13 cellular contexts compared by ENCODE assay signal in genomic region chr1:177255411-177255810, GRCh38.
A peak's percentile ranks its signal among the peaks of the same experiment; 100 is the strongest.
DNase-seq lines count a peak whose midpoint lies in the region; ATAC-seq, FAIRE-seq and TF ChIP-seq lines count a peak whose summit lies in the region.
"Had no signal": no experiment of that assay in that cellular context is flagged by ENCODE, and none has a peak within 500 bp of the region (broad histone marks: within the 10 kb centered on the region; RNA-seq: fewer than 3 reads in every experiment).

No MANE protein-coding gene starts in this region.

- TF ChIP-seq CTCF in H1 (IDR thresholded peaks at IDR 0.05; ENCODE audit: control extremely low read depth in 1 of 3, insufficient read depth in 1 of 3, low read depth in 1 of 3, low read length in 3 of 3) (no peak), omental fat pad (IDR thresholded peaks at IDR 0.05) (no peak)

- no peaks in the 10 kb centered on the region for H3K23me2 ChIP-seq in H1 (ENCODE audit: low read depth, low read length)

- peak overlapping the region; percentile 41; the same call in 1 of the 2 replicates for H2AFZ ChIP-seq in H1 (ENCODE audit: low read length)

- H2BK12ac ChIP-seq in H1 (ENCODE audit: low read depth, low read length): no peak overlapping the region

- no peaks in the 10 kb centered on the region for H4K20me1 ChIP-seq in H1 (replicated peaks in 1 of 2; ENCODE audit: control insufficient read depth in 1 of 2, insufficient read depth in 2 of 2, low read length in 2 of 2)

- no peak overlapping the region for H3K27ac ChIP-seq in H1 (ENCODE audit: low read depth, low read length)
- H3K27ac ChIP-seq: cardiac muscle cell, KMS-11, testis had no signal

- no peak overlapping the region for H3K4ac ChIP-seq in H1 (replicated peaks; ENCODE audit: insufficient read length, low read depth, low read length)

- H3K4me3 ChIP-seq in MG63 (no peak overlapping the region), H1 (ENCODE audit: extremely low read depth in 1 of 4, insufficient read depth in 2 of 4, low read depth in 3 of 4, low read length in 4 of 4) (no peak overlapping the region)
- H3K4me3 ChIP-seq: cardiac muscle cell had no signal

- no peak overlapping the region for H4K5ac ChIP-seq in H1 (ENCODE audit: insufficient read length, low read depth, low read length)

- no peak overlapping the region for H2BK120ac ChIP-seq in H1 (replicated peaks; ENCODE audit: low read depth, low read length)

- H2AK5ac ChIP-seq in H1 (ENCODE audit: low read depth, low read length): no peak overlapping the region

- H3K79me2 ChIP-seq in H1 (ENCODE audit: control insufficient read depth in 1 of 2, insufficient read depth in 2 of 2, low read length in 2 of 2): no peaks in the 10 kb centered on the region

- H3K14ac ChIP-seq in H1 (ENCODE audit: insufficient read length): no peak overlapping the region

- H3K23ac ChIP-seq in H1 (ENCODE audit: insufficient read length): no peak overlapping the region

- H3K56ac ChIP-seq in H1 (replicated peaks; ENCODE audit: insufficient read length, low read depth, low read length): no peak overlapping the region

- H3K79me1 ChIP-seq in H1 (ENCODE audit: low read depth, low read length): no peaks in the 10 kb centered on the region

- H4K8ac ChIP-seq in H1 (ENCODE audit: extremely low read depth, insufficient read depth, low read length): no peak overlapping the region

- H3K9me3 ChIP-seq in MG63 (no peaks in the 10 kb centered on the region), H1 (ENCODE audit: insufficient read depth in 2 of 2, low read depth in 1 of 2, low read length in 1 of 2) (no peaks in the 10 kb centered on the region)
- H3K9me3 ChIP-seq: testis had no signal

- DNase-seq in EH (ENCODE audit: low read depth) (peak; percentile 7), MG63 (peak; percentile 45), H1 (ENCODE audit: low read depth in 1 of 2, low spot score in 2 of 2) (no peak), myocyte (ENCODE audit: low read depth) (peak; percentile 11), omental fat pad (ENCODE audit: low spot score) (no peak), DMS 273 (lab: John Stamatoyannopoulos, UW; ENCODE audit: unreplicated experiment) (no peak)
- DNase-seq: activated CD4-positive, alpha-beta T cell treated with anti-CD3 and anti-CD28 coated beads for 4 hours; NCI-H1930 had no signal

- FAIRE-seq in H1 (lab: Jason Lieb, UNC): no peak
- FAIRE-seq: endometrium had no signal

- H4K91ac ChIP-seq in H1 (replicated peaks; ENCODE audit: insufficient read length, low read length): no peak overlapping the region

- POLR2A ChIA-PET in H1 (lab: Charles Lee; ENCODE audit: partially characterized antibody): no interaction called here

- TF ChIP-seq EP300 in H1 (IDR thresholded peaks at IDR 0.05; ENCODE audit: borderline replicate concordance in 1 of 2, low read depth in 2 of 2, low read length in 2 of 2): no peak

- no peak overlapping the region for H2BK15ac ChIP-seq in H1 (ENCODE audit: low read length)

- no peak for TF ChIP-seq POLR2A in H1 (IDR thresholded peaks at IDR 0.05; ENCODE audit: control extremely low read depth in 1 of 2, low read depth in 2 of 2, low read length in 2 of 2)

- no peak overlapping the region for H2BK20ac ChIP-seq in H1 (ENCODE audit: low read length)

- H3K27me3 ChIP-seq in MG63 (no peaks in the 10 kb centered on the region), H1 (replicated peaks in 1 of 4; ENCODE audit: control insufficient read depth in 3 of 4, extremely low read depth in 1 of 4, insufficient read depth in 3 of 4, low read length in 3 of 4) (no peaks in the 10 kb centered on the region)
- H3K27me3 ChIP-seq: cardiac muscle cell, testis had no signal

- H3K36me3 ChIP-seq in MG63 (no peaks in the 10 kb centered on the region), H1 (ENCODE audit: control insufficient read depth in 2 of 4, insufficient read depth in 4 of 4, low read length in 3 of 4) (no peaks in the 10 kb centered on the region)
- H3K36me3 ChIP-seq: cardiac muscle cell had no signal

- H3K4me1 ChIP-seq in H1 (replicated peaks in 1 of 4; ENCODE audit: control insufficient read depth in 3 of 4, insufficient read depth in 4 of 4, low read length in 3 of 4): peaks cover 0 to 4% (median 0%) of the 10 kb centered on the region in 4 experiments; a peak in 2 of 7 replicates
- H3K4me1 ChIP-seq: testis had no signal

- H3K9ac ChIP-seq in H1 (replicated peaks in 1 of 4; ENCODE audit: extremely low read depth in 1 of 4, low read depth in 3 of 4, low read length in 3 of 4): no peak overlapping the region
- H3K9ac ChIP-seq: KMS-11 had no signal

- ATAC-seq in HG03175 (IDR thresholded peaks at IDR 0.05; ENCODE audit: unreplicated experiment) (no peak), omental fat pad (ENCODE audit: low FRiP score) (no peak)

- no peak for TF ChIP-seq RAD21 in H1 (IDR thresholded peaks at IDR 0.05 in 1 of 2, conservative IDR thresholded peaks at IDR 0.05 in 1 of 2; ENCODE audit: low read depth in 2 of 2, low read length in 2 of 2)

- no peak overlapping the region for H3K4me2 ChIP-seq in H1 (ENCODE audit: insufficient read depth in 1 of 2, low read depth in 2 of 2, low read length in 2 of 2)
- H3K4me2 ChIP-seq: KMS-11 had no signal

- WGBS in H1 (ENCODE audit: extremely low coverage in 1 of 2, insufficient coverage in 1 of 2, insufficient read length in 1 of 2, insufficient replicate concordance in 2 of 2, low coverage in 1 of 2, low lambda C conversion rate in 2 of 2, missing lambda C conversion rate in 1 of 2), 2 experiments: 89% methylated on average over 1 of the region's 1 CpG; no CpG with 5 or more reads in 1 of the 2 experiments

- H2BK5ac ChIP-seq in H1 (ENCODE audit: low read depth, low read length): no peak overlapping the region

- no peak overlapping the region for H3K18ac ChIP-seq in H1 (ENCODE audit: extremely low read depth, low read length)

- CTCF ChIA-PET in H1 (lab: Charles Lee; ENCODE audit: partially characterized antibody): interaction anchor here (0.5 to 4.9 kb wide), 34 partner anchors 9 to 906 kb away, joined by 3 to 55 read pairs (median 5); no protein-coding TSS in a partner anchor

TF ChIP-seq in H1, 55 proteins besides CTCF, POLR2A, EP300 and RAD21:
- TF ChIP-seq YY1 (IDR thresholded peaks at IDR 0.05; ENCODE audit: low read depth, low read length): no peak
- TF ChIP-seq CBX5 (IDR thresholded peaks at IDR 0.05; ENCODE audit: low read depth, low read length): no peak
- TF ChIP-seq KDM4A (IDR thresholded peaks at IDR 0.05; ENCODE audit: low read depth, low read length, severe bottlenecking): no peak
- TF ChIP-seq SAP30 (IDR thresholded peaks at IDR 0.05; ENCODE audit: insufficient read depth, insufficient replicate concordance, low read length): no peak
- no peak for TF ChIP-seq CEBPB (IDR thresholded peaks at IDR 0.05; ENCODE audit: low read depth, low read length)
- no peak for TF ChIP-seq NANOG (IDR thresholded peaks at IDR 0.05; ENCODE audit: insufficient read depth, low read depth, low read length, poor library complexity, severe bottlenecking)
- TF ChIP-seq CHD1 (IDR thresholded peaks at IDR 0.05; ENCODE audit: low read depth, low read length): no peak
- TF ChIP-seq BACH1 (IDR thresholded peaks at IDR 0.05; ENCODE audit: low read length): no peak
TF ChIP-seq in H1: peak in this region for 0.

Comparison
In these comparisons a context has a peak if more than half of its experiments do, and no peak if none do; other contexts are left out.
1. DNase-seq: peak in EH (single experiment), MG63 (single experiment) and myocyte (single experiment); none in H1 (0 of 2), omental fat pad (single experiment) and DMS 273 (single experiment).